In genomic region chr9:1875251-1875851, GRCh38 we compare ENCODE assay signal across 17 cellular contexts.
DNase-seq lines count a peak whose midpoint lies in the region; ATAC-seq and TF ChIP-seq lines count a peak whose summit lies in the region.
"Had no signal": no experiment of that assay in that cellular context is flagged by ENCODE, and none has a peak within 500 bp of the region (broad histone marks: within the 10 kb centered on the region; RNA-seq: fewer than 3 reads in every experiment).

No MANE protein-coding gene starts in this region.

- H3K4me1 Mint-ChIP-seq in natural killer cell treated with Interleukin-12 subunit alpha and Interleukin-12 subunit beta and Interleukin-15 and Interleukin-18, amount 100 ng/mL, for 72 hours (ENCODE audit: low read depth in 2 of 2): peaks cover 0 to 24% of the 10 kb centered on the region in 2 donors
- H3K4me1 Mint-ChIP-seq in natural killer cell: no peaks in the 10 kb centered on the region
- H3K4me1 Mint-ChIP-seq in stimulated activated naive B cell treated with anti-CD40 and anti-IgM and Interleukin-4, amounts not matched to agents 10 μg/mL and 1 μg/mL and 100 μg/mL, for 72 hours: peaks cover 22 to 25% of the 10 kb centered on the region in 2 donors
- H3K4me1 Mint-ChIP-seq: CD14-positive monocyte had no signal

- peaks cover 12% of the 10 kb centered on the region in 2 donors for H3K27me3 Mint-ChIP-seq in natural killer cell treated with Interleukin-12 subunit alpha and Interleukin-12 subunit beta and Interleukin-15 and Interleukin-18, amount 100 ng/mL, for 72 hours
- peaks cover 9 to 12% of the 10 kb centered on the region in 2 donors for H3K27me3 Mint-ChIP-seq in natural killer cell (ENCODE audit: low read depth in 2 of 2)
- H3K27me3 Mint-ChIP-seq in stimulated activated naive B cell treated with anti-CD40 and anti-IgM and Interleukin-4, amounts not matched to agents 10 μg/mL and 1 μg/mL and 100 μg/mL, for 72 hours: peaks cover 5 to 6% of the 10 kb centered on the region in 2 donors
- H3K27me3 Mint-ChIP-seq: IgD-negative memory B cell had no signal

- TF ChIP-seq CTCF in natural killer cell (IDR thresholded peaks at IDR 0.05): no peak

- no peak for DNase-seq in natural killer cell treated with Interleukin-12 subunit alpha and Interleukin-12 subunit beta and Interleukin-15 and Interleukin-18, amount 100 ng/mL, for 72 hours (ENCODE audit: low spot score)
- DNase-seq in natural killer cell (no peak), RPMI8226 (peak; percentile 48), mesenteric fat pad (ENCODE audit: low spot score) (no peak), hypothalamus (lab: John Stamatoyannopoulos, UW) (no peak)
- DNase-seq in stimulated activated naive B cell treated with anti-CD40 and anti-IgM and Interleukin-4, amounts not matched to agents 10 μg/mL and 1 μg/mL and 100 μg/mL, for 72 hours: no peak
- DNase-seq: DMS53, HCEC 1CT, NCI-H1436 treated with DMSO at 0.1 percent for 48 hours, NCI-H2081, NCI-H226, NCI-H526 had no signal

- H3K27ac Mint-ChIP-seq in natural killer cell treated with Interleukin-12 subunit alpha and Interleukin-12 subunit beta and Interleukin-15 and Interleukin-18, amount 100 ng/mL, for 72 hours: peak overlapping the region in 1 of 2 donors; percentile 73
- no peak overlapping the region for H3K27ac Mint-ChIP-seq in natural killer cell
- peak overlapping the region; percentile 57 for H3K27ac Mint-ChIP-seq in stimulated activated naive B cell treated with anti-CD40 and anti-IgM and Interleukin-4, amounts not matched to agents 10 μg/mL and 1 μg/mL and 100 μg/mL, for 72 hours
- H3K27ac Mint-ChIP-seq: IgD-negative memory B cell had no signal

- ATAC-seq in natural killer cell treated with Interleukin-12 subunit alpha and Interleukin-12 subunit beta and Interleukin-15 and Interleukin-18, amount 100 ng/mL, for 72 hours: no peak
- ATAC-seq in natural killer cell: no peak
- peak; percentile 0 for ATAC-seq in GM19467 (IDR thresholded peaks at IDR 0.05; ENCODE audit: unreplicated experiment)
- no peak for ATAC-seq in stimulated activated naive B cell treated with anti-CD40 and anti-IgM and Interleukin-4, amounts not matched to agents 10 μg/mL and 1 μg/mL and 100 μg/mL, for 72 hours (replicated peaks)
- no peak for ATAC-seq in HG03159 (IDR thresholded peaks at IDR 0.05; ENCODE audit: unreplicated experiment)
- ATAC-seq: Right ventricle myocardium inferior had no signal

- intact Hi-C loops in natural killer cell (cut with micrococcal nuclease): no loop called here

- H3K4me3 Mint-ChIP-seq in natural killer cell treated with Interleukin-12 subunit alpha and Interleukin-12 subunit beta and Interleukin-15 and Interleukin-18, amount 100 ng/mL, for 72 hours: peak overlapping the region; percentile 55
- no peak overlapping the region for H3K4me3 Mint-ChIP-seq in natural killer cell
- no peak overlapping the region for H3K4me3 Mint-ChIP-seq in stimulated activated naive B cell treated with anti-CD40 and anti-IgM and Interleukin-4, amounts not matched to agents 10 μg/mL and 1 μg/mL and 100 μg/mL, for 72 hours
- H3K4me3 Mint-ChIP-seq: CD14-positive monocyte, IgD-negative memory B cell had no signal

- no peaks in the 10 kb centered on the region for H3K9me3 Mint-ChIP-seq in natural killer cell treated with Interleukin-12 subunit alpha and Interleukin-12 subunit beta and Interleukin-15 and Interleukin-18, amount 100 ng/mL, for 72 hours
- no peaks in the 10 kb centered on the region for H3K9me3 Mint-ChIP-seq in natural killer cell
- peaks cover 0 to 3% of the 10 kb centered on the region in 2 donors for H3K9me3 Mint-ChIP-seq in stimulated activated naive B cell treated with anti-CD40 and anti-IgM and Interleukin-4, amounts not matched to agents 10 μg/mL and 1 μg/mL and 100 μg/mL, for 72 hours
- H3K9me3 Mint-ChIP-seq: IgD-negative memory B cell had no signal

- no peaks in the 10 kb centered on the region for H3K36me3 Mint-ChIP-seq in natural killer cell treated with Interleukin-12 subunit alpha and Interleukin-12 subunit beta and Interleukin-15 and Interleukin-18, amount 100 ng/mL, for 72 hours
- H3K36me3 Mint-ChIP-seq in natural killer cell: no peaks in the 10 kb centered on the region
- H3K36me3 Mint-ChIP-seq in stimulated activated naive B cell treated with anti-CD40 and anti-IgM and Interleukin-4, amounts not matched to agents 10 μg/mL and 1 μg/mL and 100 μg/mL, for 72 hours: peaks cover 0 to 3% of the 10 kb centered on the region in 2 donors
- H3K36me3 Mint-ChIP-seq: CD14-positive monocyte, IgD-negative memory B cell had no signal
